Comparison of ENCODE assay signal across 21 cellular contexts in genomic region chr1:32920833-32921232, GRCh38. TPM values are rescaled to one million over a fixed set of nuclear protein-coding genes. Genes with fewer than 3 reads are reported as not detected.
DNase-seq lines count a peak whose midpoint lies in the region; ATAC-seq, FAIRE-seq and TF ChIP-seq lines count a peak whose summit lies in the region.
"Had no signal": no experiment of that assay in that cellular context is flagged by ENCODE, and none has a peak within 500 bp of the region (broad histone marks: within the 10 kb centered on the region; RNA-seq: fewer than 3 reads in every experiment).

No MANE protein-coding gene starts in this region.

- H3K79me2 ChIP-seq in K562 (ENCODE audit: control insufficient read depth, insufficient read depth, low read length): no peaks in the 10 kb centered on the region
- no peaks in the 10 kb centered on the region for H3K79me2 ChIP-seq in trophoblast cell (ENCODE audit: control insufficient read depth, insufficient read depth, low read length, poor library complexity)

- H4K91ac ChIP-seq in trophoblast cell (ENCODE audit: low read depth, low read length): peak overlapping the region; percentile 74

- H3K27ac ChIP-seq in K562 (ENCODE audit: extremely low read depth, low read depth, low read length): no peak overlapping the region
- H3K27ac ChIP-seq in left ventricle myocardium inferior (replicated peaks): no peak overlapping the region
- no peak overlapping the region for H3K27ac ChIP-seq in trophoblast cell (ENCODE audit: low read depth, low read length)
- H3K27ac ChIP-seq: A549, GM23248 had no signal

- H3K79me1 ChIP-seq in trophoblast cell (ENCODE audit: low read length): peaks cover 20% of the 10 kb centered on the region

- FAIRE-seq in K562 (lab: Jason Lieb, UNC): no peak
- FAIRE-seq: A549, endothelial cell of umbilical vein, kidney, TTC549 had no signal

- intact Hi-C loops in K562 (cut with micrococcal nuclease) (no loop called here), left ventricle myocardium inferior (cut with micrococcal nuclease) (no loop called here)

- H4K20me1 ChIP-seq in K562 (replicated peaks; ENCODE audit: control insufficient read depth, insufficient read depth, low read length): no peaks in the 10 kb centered on the region

- H3K4ac ChIP-seq in trophoblast cell (ENCODE audit: low read depth, low read length): no peak overlapping the region

- peak overlapping the region; percentile 4 for H3K14ac ChIP-seq in trophoblast cell (ENCODE audit: low read length)

- TF ChIP-seq CTCF in K562 (IDR thresholded peaks at IDR 0.05 in 2 of 3, conservative IDR thresholded peaks at IDR 0.05 in 1 of 3; ENCODE audit: insufficient read depth in 2 of 3, low read depth in 1 of 3, low read length in 3 of 3) (no peak), left ventricle myocardium inferior (IDR thresholded peaks at IDR 0.05; ENCODE audit: borderline replicate concordance) (no peak)

- H3K27me3 ChIP-seq in K562 (ENCODE audit: control insufficient read depth in 2 of 2, insufficient read depth in 2 of 2, low read length in 2 of 2) (peaks cover 29 to 59% of the 10 kb centered on the region in 2 experiments), left ventricle myocardium inferior (ENCODE audit: low read depth) (peaks cover 48% of the 10 kb centered on the region), trophoblast cell (ENCODE audit: insufficient read depth, low read length) (no peaks in the 10 kb centered on the region)

- CTCF ChIA-PET in K562 (lab: Yijun Ruan, JAX; ENCODE audit: low intra/inter-chr PET ratio): no interaction called here

- no peaks in the 10 kb centered on the region for H3K36me3 ChIP-seq in K562 (ENCODE audit: control insufficient read depth, insufficient read depth, low read length)
- H3K36me3 ChIP-seq in left ventricle myocardium inferior: no peaks in the 10 kb centered on the region
- H3K36me3 ChIP-seq in trophoblast cell (ENCODE audit: control insufficient read depth in 1 of 2, insufficient read depth in 2 of 2, low read length in 2 of 2): no peaks in the 10 kb centered on the region

- no peak overlapping the region for H4K8ac ChIP-seq in trophoblast cell (ENCODE audit: low read depth, low read length)

- ATAC-seq in K562: no peak
- ATAC-seq in GM18870 (IDR thresholded peaks at IDR 0.05; ENCODE audit: unreplicated experiment): no peak
- no peak for ATAC-seq in GM21717 (IDR thresholded peaks at IDR 0.05; ENCODE audit: unreplicated experiment)
- no peak for ATAC-seq in GM21526 (IDR thresholded peaks at IDR 0.05; ENCODE audit: low FRiP score, unreplicated experiment)
- ATAC-seq: A549; naive thymus-derived CD8-positive, alpha-beta T cell had no signal

- TF ChIP-seq EP300 in K562 (IDR thresholded peaks at IDR 0.05; ENCODE audit: low read length): no peak

- H2BK12ac ChIP-seq in trophoblast cell (ENCODE audit: low read length): peak overlapping the region; percentile 16

- no peaks in the 10 kb centered on the region for H3K9me1 ChIP-seq in K562 (ENCODE audit: control insufficient read depth, insufficient read depth, low read length)

- H3K4me3 ChIP-seq in K562: no peak overlapping the region
- H3K4me3 ChIP-seq in left ventricle myocardium inferior: no peak overlapping the region
- H3K4me3 ChIP-seq in trophoblast cell (ENCODE audit: low read depth, low read length): no peak overlapping the region
- H3K4me3 ChIP-seq: A549, GM23248 had no signal

- DNase-seq in CD1c-positive myeloid dendritic cell (ENCODE audit: extremely low spot score) (peak; percentile 44), K562 (ENCODE audit: extremely low read depth in 1 of 4, low spot score in 3 of 4) (peak in 1 of 4 experiments; percentile 6), left ventricle myocardium inferior (peak; percentile 67), trophoblast cell (no peak), NCI-H1930 (lab: John Stamatoyannopoulos, UW) (no peak)
- DNase-seq: activated CD4-positive, alpha-beta T cell treated with anti-CD3 and anti-CD28 coated beads for 4 hours; activated effector memory CD4-positive, alpha-beta T cell treated with Interleukin-2 at 50 U/mL for 16 hours; kidney; naive thymus-derived CD8-positive, alpha-beta T cell; NCI-H69; posterior cingulate gyrus; SW 1271 had no signal

- H2BK120ac ChIP-seq in trophoblast cell (ENCODE audit: insufficient read depth, low read length, poor library complexity): peak overlapping the region; percentile 20

- TF ChIP-seq RAD21 in K562 (CRISPR knock-in tag; conservative IDR thresholded peaks at IDR 0.05 in 1 of 2, IDR thresholded peaks at IDR 0.05 in 1 of 2): no peak

- H2AFZ ChIP-seq in K562 (ENCODE audit: low read depth, low read length) (no peak overlapping the region), trophoblast cell (ENCODE audit: insufficient read depth, low read length, poor library complexity) (peak overlapping the region; percentile 1)

- no peak overlapping the region for H3K18ac ChIP-seq in trophoblast cell (ENCODE audit: low read length)

- no TSS peak for BruUV-seq in K562 (replicated peaks; lab: Mats Ljungman, UMichigan)

- peak overlapping the region; percentile 0 for H2AK5ac ChIP-seq in trophoblast cell (ENCODE audit: low read length)

- H3K9me3 ChIP-seq in K562 (replicated peaks; ENCODE audit: control insufficient read depth, insufficient read depth, low read depth, low read length): no peaks in the 10 kb centered on the region
- no peaks in the 10 kb centered on the region for H3K9me3 ChIP-seq in left ventricle myocardium inferior (replicated peaks)
- no peaks in the 10 kb centered on the region for H3K9me3 ChIP-seq in trophoblast cell (ENCODE audit: insufficient read depth, low read depth, low read length)
- H3K9me3 ChIP-seq: A549 had no signal

- TF ChIP-seq POLR2A in K562 (conservative IDR thresholded peaks at IDR 0.05): no peak

- in situ Hi-C loops in K562 (cut with MboI): no loop called here

- POLR2A ChIA-PET in K562 (lab: Yijun Ruan, JAX): interaction anchor here (0.7 to 1.4 kb wide), 6 partner anchors 12 to 44 kb away, joined by 3 to 4 read pairs (median 4); no protein-coding TSS in a partner anchor

- H3K4me2 ChIP-seq in K562 (ENCODE audit: insufficient read depth, low read length) (no peak overlapping the region), trophoblast cell (ENCODE audit: low read length) (no peak overlapping the region)
- H3K4me2 ChIP-seq: A549 had no signal

- no peak overlapping the region for H3K9ac ChIP-seq in K562 (ENCODE audit: insufficient read depth in 1 of 2, low read depth in 2 of 2, low read length in 2 of 2)
- no peak overlapping the region for H3K9ac ChIP-seq in trophoblast cell (ENCODE audit: low read length)
- H3K9ac ChIP-seq: GM23248 had no signal

- H4K12ac ChIP-seq in trophoblast cell (ENCODE audit: low read depth, low read length): no peak overlapping the region

- WGBS in K562 (ENCODE audit: insufficient coverage, low coverage, missing lambda C conversion rate): 33% methylated on average over 7 of the region's 7 CpGs
- WGBS in trophoblast cell (ENCODE audit: extremely low coverage, insufficient coverage, insufficient read length): no CpG with 5 or more reads among the region's 7 CpGs

- peak overlapping the region; percentile 49 for H2BK5ac ChIP-seq in trophoblast cell (ENCODE audit: low read depth, low read length, poor library complexity)

- H3K23ac ChIP-seq in trophoblast cell (ENCODE audit: low read length): no peak overlapping the region

- H3K4me1 ChIP-seq in K562 (replicated peaks in 1 of 2; ENCODE audit: control insufficient read depth in 2 of 2, insufficient read depth in 2 of 2, low read length in 2 of 2) (peaks cover 7 to 17% of the 10 kb centered on the region in 2 experiments), left ventricle myocardium inferior (peaks cover 21% of the 10 kb centered on the region), trophoblast cell (ENCODE audit: control insufficient read depth in 1 of 2, insufficient read depth in 2 of 2, low read length in 2 of 2) (peaks cover 14% of the 10 kb centered on the region in 2 experiments)
- H3K4me1 ChIP-seq: A549 had no signal

RNA-seq across cellular contexts. Expression of gene TMEM54, which starts 19.6 kb away (rescaled TPM):
- 2.4 and 10.2 TPM in 2 replicates for total RNA-seq in K562 (2011; cell fraction: chromatin; rRNA removed; ENCODE audit: low replicate concordance)
- 19.3 and 19.7 TPM in 2 replicates for total RNA-seq in K562 (2011; cell fraction: nucleolus; rRNA removed)
- total RNA-seq in K562 (2011; cell fraction: nucleoplasm; rRNA removed): 14.0 and 21.6 TPM in 2 replicates
- total RNA-seq in K562 (2014; rRNA removed) (12.8 and 14.5 TPM in 2 replicates), K562 (2014; rRNA removed; fragmentation: Illumina TruSeq; extraction: Trizol) (1.2 and 2.1 TPM in 2 replicates), K562 (2015; rRNA removed; fragmentation: Illumina TruSeq; extraction: Trizol) (3.8 TPM in 2 replicates), K562 (2021) (13.1 and 15.1 TPM in 2 replicates), left ventricle myocardium inferior (14.2 TPM)
- polyA plus RNA-seq in K562 (2011; rRNA removed) (16.2 and 31.0 TPM in 2 replicates), K562 (2014; fragmentation: Illumina TruSeq; extraction: Trizol) (8.2 and 11.8 TPM in 2 replicates), K562 (2014; fragmentation: Nextera tagmentation; extraction: Ambion mirVana) (1 to 10 TPM in 1 of 2 experiments, under 1 TPM in 1; 1.00 to 1.7 TPM), K562 (2014; rRNA removed) (9.8 and 13.3 TPM in 2 replicates)
- 75.0 and 104 TPM in 2 replicates for polyA plus RNA-seq in K562 (2011; cell fraction: cytosol; rRNA removed)
- polyA plus RNA-seq in K562 (2011; cell fraction: nucleus; rRNA removed): 24.7 and 26.3 TPM in 2 replicates
- polyA plus RNA-seq in K562 (2012): 26.4 and 45.9 TPM in 2 replicates
- polyA minus RNA-seq in K562 (2011; rRNA and poly(A)+ RNA removed): 5.4 and 6.5 TPM in 2 replicates
- polyA minus RNA-seq in K562 (2011; cell fraction: cytosol; rRNA and poly(A)+ RNA removed): 8.6 and 15.1 TPM in 2 replicates
- polyA minus RNA-seq in K562 (2011; cell fraction: nucleus; rRNA and poly(A)+ RNA removed): 4.2 TPM in 2 replicates
- polyA plus RNA-seq in trophoblast cell (2013): 172 and 195 TPM in 2 replicates
- total RNA-seq: naive thymus-derived CD8-positive, alpha-beta T cell had no signal
- polyA plus RNA-seq: naive thymus-derived CD8-positive, alpha-beta T cell had no signal

RNA-seq across cellular contexts. Expression of gene HPCA, which starts 34.5 kb away (rescaled TPM):
- not detected in 2 replicates for total RNA-seq in K562 (2011; cell fraction: chromatin; rRNA removed; ENCODE audit: low replicate concordance)
- total RNA-seq in K562 (2011; cell fraction: nucleolus; rRNA removed): not detected in 2 replicates
- total RNA-seq in K562 (2011; cell fraction: nucleoplasm; rRNA removed): not detected in 2 replicates
- total RNA-seq in K562 (2014; rRNA removed): not detected in 2 replicates
- not detected in 2 replicates for total RNA-seq in K562 (2014; rRNA removed; fragmentation: Illumina TruSeq; extraction: Trizol)
- total RNA-seq in K562 (2015; rRNA removed; fragmentation: Illumina TruSeq; extraction: Trizol): not detected in 2 replicates
- not detected in 2 replicates for total RNA-seq in K562 (2021)
- not detected in 2 replicates for polyA plus RNA-seq in K562 (2011; rRNA removed)
- not detected in 2 replicates for polyA plus RNA-seq in K562 (2011; cell fraction: cytosol; rRNA removed)
- polyA plus RNA-seq in K562 (2011; cell fraction: nucleus; rRNA removed): not detected in 2 replicates
- 0.22 and 0.44 TPM in 2 replicates for polyA plus RNA-seq in K562 (2012)
- not detected in 2 replicates for polyA plus RNA-seq in K562 (2014; fragmentation: Illumina TruSeq; extraction: Trizol)
- not detected for polyA plus RNA-seq in K562 (2014; fragmentation: Nextera tagmentation; extraction: Ambion mirVana)
- polyA plus RNA-seq in K562 (2014; rRNA removed): not detected in 2 replicates
- not detected in 2 replicates for polyA minus RNA-seq in K562 (2011; rRNA and poly(A)+ RNA removed)
- polyA minus RNA-seq in K562 (2011; cell fraction: cytosol; rRNA and poly(A)+ RNA removed): not detected in 2 replicates
- not detected in 2 replicates for polyA minus RNA-seq in K562 (2011; cell fraction: nucleus; rRNA and poly(A)+ RNA removed)
- total RNA-seq in left ventricle myocardium inferior: not detected
- 0.83 and 1.4 TPM in 2 replicates for polyA plus RNA-seq in trophoblast cell (2013)
- total RNA-seq: endothelial cell of umbilical vein; GM23248; naive thymus-derived CD8-positive, alpha-beta T cell; urinary bladder had no signal
- polyA plus RNA-seq: BJ; endothelial cell of umbilical vein; GM23248; naive thymus-derived CD8-positive, alpha-beta T cell had no signal

RNA-seq across cellular contexts. Expression of gene RNF19B, which starts 43.8 kb away (rescaled TPM):
- 7.2 and 10.6 TPM in 2 replicates for total RNA-seq in K562 (2011; cell fraction: chromatin; rRNA removed; ENCODE audit: low replicate concordance)
- total RNA-seq in K562 (2011; cell fraction: nucleolus; rRNA removed): 7.9 and 11.3 TPM in 2 replicates
- total RNA-seq in K562 (2011; cell fraction: nucleoplasm; rRNA removed): 6.7 and 7.8 TPM in 2 replicates
- total RNA-seq in K562 (2014; rRNA removed): 9.6 and 11.8 TPM in 2 replicates
- 9.1 and 10.2 TPM in 2 replicates for total RNA-seq in K562 (2014; rRNA removed; fragmentation: Illumina TruSeq; extraction: Trizol)
- total RNA-seq in K562 (2015; rRNA removed; fragmentation: Illumina TruSeq; extraction: Trizol): 10.5 and 10.9 TPM in 2 replicates
- 14.9 TPM in 2 replicates for total RNA-seq in K562 (2021)
- polyA plus RNA-seq in K562 (2011; rRNA removed): 10.2 and 14.3 TPM in 2 replicates
- 9.9 and 11.1 TPM in 2 replicates for polyA plus RNA-seq in K562 (2011; cell fraction: cytosol; rRNA removed)
- 5.4 and 6.0 TPM in 2 replicates for polyA plus RNA-seq in K562 (2011; cell fraction: nucleus; rRNA removed)
- polyA plus RNA-seq in K562 (2012): 12.3 and 15.2 TPM in 2 replicates
- polyA plus RNA-seq in K562 (2014; fragmentation: Illumina TruSeq; extraction: Trizol): 14.1 and 14.6 TPM in 2 replicates
- 1 to 10 TPM; 2.6 to 2.8 TPM for polyA plus RNA-seq in K562 (2014; fragmentation: Nextera tagmentation; extraction: Ambion mirVana)
- 10.1 and 11.6 TPM in 2 replicates for polyA plus RNA-seq in K562 (2014; rRNA removed)
- 18.7 and 25.2 TPM in 2 replicates for polyA minus RNA-seq in K562 (2011; rRNA and poly(A)+ RNA removed)
- 7.8 and 11.6 TPM in 2 replicates for polyA minus RNA-seq in K562 (2011; cell fraction: cytosol; rRNA and poly(A)+ RNA removed)
- 4.7 and 7.8 TPM in 2 replicates for polyA minus RNA-seq in K562 (2011; cell fraction: nucleus; rRNA and poly(A)+ RNA removed)
- 15.4 TPM for total RNA-seq in left ventricle myocardium inferior
- 14.7 and 14.9 TPM in 2 replicates for polyA plus RNA-seq in trophoblast cell (2013)

RNA-seq across cellular contexts. Expression of gene FNDC5, which starts 50.1 kb away (rescaled TPM):
- 1.1 and 2.3 TPM in 2 replicates for total RNA-seq in K562 (2011; cell fraction: chromatin; rRNA removed; ENCODE audit: low replicate concordance)
- 1.3 and 2.0 TPM in 2 replicates for total RNA-seq in K562 (2011; cell fraction: nucleolus; rRNA removed)
- total RNA-seq in K562 (2011; cell fraction: nucleoplasm; rRNA removed): 0.59 and 1.1 TPM in 2 replicates
- total RNA-seq in K562 (2014; rRNA removed): 0.14 and 0.61 TPM in 2 replicates
- 0.25 and 0.48 TPM in 2 replicates for total RNA-seq in K562 (2014; rRNA removed; fragmentation: Illumina TruSeq; extraction: Trizol)
- 0.22 and 0.41 TPM in 2 replicates for total RNA-seq in K562 (2015; rRNA removed; fragmentation: Illumina TruSeq; extraction: Trizol)
- total RNA-seq in K562 (2021): 0.38 and 0.56 TPM in 2 replicates
- polyA plus RNA-seq in K562 (2011; rRNA removed): 2.1 and 2.5 TPM in 2 replicates
- polyA plus RNA-seq in K562 (2011; cell fraction: cytosol; rRNA removed): 1.3 and 1.6 TPM in 2 replicates
- polyA plus RNA-seq in K562 (2011; cell fraction: nucleus; rRNA removed): 5.0 and 6.0 TPM in 2 replicates
- polyA plus RNA-seq in K562 (2012): 0.42 and 0.81 TPM in 2 replicates
- 0.17 and 0.25 TPM in 2 replicates for polyA plus RNA-seq in K562 (2014; fragmentation: Illumina TruSeq; extraction: Trizol)
- under 1 TPM; 0.06 to 0.10 TPM for polyA plus RNA-seq in K562 (2014; fragmentation: Nextera tagmentation; extraction: Ambion mirVana)
- polyA plus RNA-seq in K562 (2014; rRNA removed): 0.12 and 0.24 TPM in 2 replicates
- polyA minus RNA-seq in K562 (2011; rRNA and poly(A)+ RNA removed): 2.6 and 3.1 TPM in 2 replicates
- polyA minus RNA-seq in K562 (2011; cell fraction: cytosol; rRNA and poly(A)+ RNA removed): 0.38 TPM in 1 of 2 replicates, not detected in the other
- polyA minus RNA-seq in K562 (2011; cell fraction: nucleus; rRNA and poly(A)+ RNA removed): 0.13 and 1.3 TPM in 2 replicates
- 105 TPM for total RNA-seq in left ventricle myocardium inferior
- polyA plus RNA-seq in trophoblast cell (2013): 1.1 and 1.3 TPM in 2 replicates
- total RNA-seq: GM23248; naive thymus-derived CD8-positive, alpha-beta T cell had no signal
- polyA plus RNA-seq: naive thymus-derived CD8-positive, alpha-beta T cell had no signal

Comparison
In these comparisons a context has a peak if more than half of its experiments do, and no peak if none do; other contexts are left out.
1. DNase-seq: peak in CD1c-positive myeloid dendritic cell (single experiment) and left ventricle myocardium inferior (single experiment); none in trophoblast cell (0 of 2) and NCI-H1930 (0 of 2).